ENCODE assay signal across 34 cellular contexts in the genomic region with DNA sequence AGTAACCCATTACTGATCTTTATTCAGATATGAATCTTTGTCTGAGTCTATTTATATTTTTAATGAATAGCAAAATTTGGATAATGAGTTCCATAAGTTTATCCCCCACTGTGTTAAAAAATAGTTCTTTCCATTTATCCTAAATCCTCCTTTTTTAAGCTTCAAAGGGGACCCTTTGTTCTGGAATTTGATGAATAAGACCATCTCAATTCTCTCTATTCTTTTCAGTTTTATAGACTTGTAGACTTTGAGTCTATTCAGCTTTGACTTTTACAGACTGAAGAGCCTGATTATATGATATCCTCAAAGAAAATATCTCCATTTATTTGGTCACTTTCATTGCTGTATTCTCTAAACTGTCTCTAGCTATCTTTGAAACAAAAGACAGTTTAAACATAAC.
"Had no signal": no experiment of that assay in that cellular context is flagged by ENCODE, and none has a peak within 500 bp of the region (broad histone marks: within the 10 kb centered on the region; RNA-seq: fewer than 3 reads in every experiment).

No MANE protein-coding gene starts in this region.

- DNase-seq: activated effector memory CD4-positive, alpha-beta T cell treated with anti-CD3 and anti-CD28 coated beads, Interleukin-2, amount 50 U/mL, for 16 hours; activated effector memory CD4-positive, alpha-beta T cell treated with Interleukin-2 at 50 U/mL for 16 hours; activated gamma-delta T cell; activated gamma-delta T cell treated with Interleukin-2 at 50 U/mL for 16 hours; activated naive CD4-positive, alpha-beta T cell; activated naive CD4-positive, alpha-beta T cell treated with anti-CD3 and anti-CD28 coated beads for 36 hours; activated naive CD4-positive, alpha-beta T cell treated with anti-CD3 and anti-CD28 coated beads, Interleukin-2, amount 10 ng/mL, durations not matched to agents 7 days and 5 days; activated naive CD4-positive, alpha-beta T cell treated with anti-CD3 and anti-CD28 coated beads, Interleukin-2, amount 50 U/mL, for 16 hours; activated naive CD4-positive, alpha-beta T cell treated with Interleukin-2 at 50 U/mL for 16 hours; activated naive CD8-positive, alpha-beta T cell treated with anti-CD3 and anti-CD28 coated beads for 36 hours; activated naive CD8-positive, alpha-beta T cell treated with anti-CD3 and anti-CD28 coated beads, Interleukin-2, amount 10 ng/mL, durations not matched to agents 7 days and 5 days; activated naive CD8-positive, alpha-beta T cell treated with anti-CD3 and anti-CD28 coated beads, Interleukin-2, amount 50 U/mL, for 24 hours; activated T-cell treated with anti-CD3 and anti-CD28 coated beads, Interleukin-2, amount 50 U/mL, for 1 hour; activated T-cell treated with anti-CD3 and anti-CD28 coated beads, Interleukin-2, amount 50 U/mL, for 24 hours; activated T-cell treated with anti-CD3 and anti-CD28 coated beads, Interleukin-2, amount 50 U/mL, for 4 hours; activated T-cell treated with anti-CD3 and anti-CD28 coated beads, Interleukin-2, amount 50 U/mL, for 48 hours; activated T-cell treated with anti-CD3 and anti-CD28 coated beads, Interleukin-2, amount 50 U/mL, for 72 hours; adrenal gland; amniotic stem cell; amygdala; anterior cingulate cortex; aorta; brain microvascular endothelial cell; caudate nucleus; central memory CD4-positive, alpha-beta T cell; cerebellar nuclear complex had no signal

- H3K27ac ChIP-seq: adrenal gland, ascending aorta, body of pancreas, brain microvascular endothelial cell, breast epithelium, cardiac muscle cell had no signal

- H3K4me1 ChIP-seq: adrenal gland, ascending aorta, body of pancreas, breast epithelium had no signal

- H3K27me3 ChIP-seq: adrenal gland, ascending aorta, body of pancreas, brain microvascular endothelial cell, breast epithelium, cardiac muscle cell had no signal

- H3K36me3 ChIP-seq: adrenal gland, ascending aorta, brain microvascular endothelial cell, breast epithelium, cardiac muscle cell had no signal

- FAIRE-seq: astrocyte, bronchial epithelial cell had no signal

- H3K9me3 ChIP-seq: adrenal gland, ascending aorta, body of pancreas, breast epithelium had no signal

- ATAC-seq: activated naive CD4-positive, alpha-beta T cell treated with anti-CD3 and anti-CD28 coated beads, Interleukin-2, amount 50 U/mL, for 72 hours; activated naive CD8-positive, alpha-beta T cell treated with anti-CD3 and anti-CD28 coated beads, Interleukin-2, amount 50 U/mL, for 24 hours; activated T-cell treated with anti-CD3 and anti-CD28 coated beads, Interleukin-2, amount 50 U/mL, for 4 hours; activated T-cell treated with anti-CD3 and anti-CD28 coated beads, Interleukin-2, amount 50 U/mL, for 72 hours; activated T-helper 17 cell treated with anti-CD3 and anti-CD28 coated beads, Interleukin-2, amount 50 U/mL, for 72 hours; body of pancreas had no signal

- H3K4me3 ChIP-seq: adrenal gland, ascending aorta, body of pancreas, breast epithelium, cardiac muscle cell had no signal
